ENCODE assay signal across 25 cellular contexts in the genomic region with DNA sequence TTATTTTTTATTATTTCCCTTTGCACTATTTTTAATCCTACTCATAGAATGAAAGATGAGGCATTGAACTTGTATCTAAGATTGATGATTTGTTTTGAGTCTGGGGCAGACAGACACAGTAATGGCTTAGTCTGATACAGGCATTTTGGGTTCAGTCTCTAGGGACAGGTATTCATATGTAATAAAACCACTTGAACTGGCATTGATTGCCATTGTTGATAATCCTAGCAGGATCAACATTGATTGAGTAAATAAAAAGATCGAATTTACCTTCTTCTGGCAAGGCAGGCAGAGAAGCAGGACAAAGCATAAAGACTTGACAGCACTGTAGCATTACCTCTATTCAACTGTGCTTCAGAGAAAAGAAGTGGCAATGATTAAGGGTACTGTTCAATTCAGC.
"Had no signal": no experiment of that assay in that cellular context is flagged by ENCODE, and none has a peak within 500 bp of the region (broad histone marks: within the 10 kb centered on the region; RNA-seq: fewer than 3 reads in every experiment).

No MANE protein-coding gene starts in this region.

- H2AFZ ChIP-seq: neural progenitor cell, parathyroid adenoma had no signal

- H3K9ac ChIP-seq: neural progenitor cell, parathyroid adenoma had no signal

- H3K4me1 ChIP-seq: breast epithelium, gastroesophageal sphincter, heart left ventricle, neural progenitor cell, parathyroid adenoma, psoas muscle, right atrium auricular region, thyroid gland, upper lobe of left lung, vagina had no signal

- H3K27me3 ChIP-seq: breast epithelium, gastroesophageal sphincter, heart left ventricle, neural progenitor cell, right atrium auricular region, stomach, thyroid gland, upper lobe of left lung, vagina had no signal

- H3K36me3 ChIP-seq: breast epithelium, gastroesophageal sphincter, heart left ventricle, neural progenitor cell, right atrium auricular region, stomach, thyroid gland, upper lobe of left lung, vagina had no signal

- H3K9me3 ChIP-seq: psoas muscle, thyroid gland, vagina had no signal

- DNase-seq: activated CD4-positive, alpha-beta T cell treated with anti-CD3 and anti-CD28 coated beads for 4 hours; activated CD4-positive, alpha-beta T cell treated with anti-CD3 and anti-CD28 coated beads, Interleukin-2, amount 50 U/mL, for 4 hours; activated naive CD4-positive, alpha-beta T cell; activated T-cell treated with anti-CD3 and anti-CD28 coated beads for 4 hours; activated T-cell treated with anti-CD3 and anti-CD28 coated beads, Interleukin-2, amount 50 U/mL, for 72 hours; central memory CD4-positive, alpha-beta T cell; heart left ventricle; hypothalamus; naive B cell; occipital lobe; psoas muscle; stimulated activated CD4-positive, alpha-beta T cell treated with anti-CD3 and anti-CD28 coated beads, Interleukin-1b, Interleukin-23, amount 100 ng/mL, for 48 hours; stimulated activated naive B cell treated with anti-CD40 and anti-IgM and Interleukin-4, amounts not matched to agents 10 μg/mL and 1 μg/mL and 100 μg/mL, for 72 hours; stomach; thyroid gland; upper lobe of left lung had no signal

- H3K4me3 ChIP-seq: breast epithelium, gastroesophageal sphincter, heart left ventricle, neural progenitor cell, psoas muscle, right atrium auricular region, smooth muscle cell, stomach, thyroid gland, upper lobe of left lung, vagina had no signal

- H3K79me2 ChIP-seq: parathyroid adenoma had no signal

- FAIRE-seq: endothelial cell of umbilical vein had no signal

- H3K27ac ChIP-seq: breast epithelium, gastroesophageal sphincter, heart left ventricle, neural progenitor cell, parathyroid adenoma, psoas muscle, right atrium auricular region, stomach, thyroid gland, upper lobe of left lung, vagina, VCaP had no signal

- H3K4me2 ChIP-seq: neural progenitor cell, smooth muscle cell had no signal
